In genomic region chr1:209937996-209938959, GRCh38 we compare ENCODE assay signal across 8 cellular contexts. TPM values are rescaled to one million over a fixed set of nuclear protein-coding genes. Genes with fewer than 3 reads are reported as not detected.
DNase-seq lines count a peak whose midpoint lies in the region; ATAC-seq and TF ChIP-seq lines count a peak whose summit lies in the region.

TSS of gene SYT14 (plus strand) at chr1:209938217. CDS start at chr1:209938265, 48 bp downstream.

- no peaks in the 10 kb centered on the region for H3K9me3 Mint-ChIP-seq in activated CD4-positive, alpha-beta memory T cell treated with anti-CD3 and anti-CD28 coated beads, Interleukin-2, amount 10 ng/mL, durations not matched to agents 7 days and 5 days

- TF ChIP-seq POLR2A in prostate gland (IDR thresholded peaks at IDR 0.05), result no peak

- H3K4me3 Mint-ChIP-seq in activated CD4-positive, alpha-beta memory T cell treated with anti-CD3 and anti-CD28 coated beads, Interleukin-2, amount 10 ng/mL, durations not matched to agents 7 days and 5 days, result peak within 1 kb of the TSS; percentile 39

- H3K4me1 ChIP-seq in mucosa of descending colon (ENCODE audit: low read depth) (peaks cover 4% of the 10 kb centered on the region), prostate gland (replicated peaks) (no peaks in the 10 kb centered on the region)

- H3K27ac ChIP-seq in skin epidermis (peak within 1 kb of the TSS in 1 of 21 experiments; percentile 15), prostate gland (no peak within 1 kb of the TSS)

- peaks cover 10% of the 10 kb centered on the region for H3K4me1 Mint-ChIP-seq in activated CD4-positive, alpha-beta memory T cell treated with anti-CD3 and anti-CD28 coated beads, Interleukin-2, amount 10 ng/mL, durations not matched to agents 7 days and 5 days

- peaks cover 43% of the 10 kb centered on the region for H3K27me3 Mint-ChIP-seq in activated CD4-positive, alpha-beta memory T cell treated with anti-CD3 and anti-CD28 coated beads, Interleukin-2, amount 10 ng/mL, durations not matched to agents 7 days and 5 days

- POLR2A ChIA-PET in activated CD4-positive, alpha-beta memory T cell treated with anti-CD3 and anti-CD28 coated beads, Interleukin-2, amount 10 ng/mL, durations not matched to agents 7 days and 5 days (lab: Charles Lee), result no interaction called here

- H3K27me3 ChIP-seq in MG63, result peaks cover 49% of the 10 kb centered on the region
- H3K27me3 ChIP-seq in prostate gland (replicated peaks; ENCODE audit: insufficient read depth), result peaks cover 10% of the 10 kb centered on the region

- no peak within 1 kb of the TSS for H3K27ac Mint-ChIP-seq in activated CD4-positive, alpha-beta memory T cell treated with anti-CD3 and anti-CD28 coated beads, Interleukin-2, amount 10 ng/mL, durations not matched to agents 7 days and 5 days

- H3K36me3 ChIP-seq in MG63 (no peaks in the 10 kb centered on the region), mucosa of descending colon (ENCODE audit: low read depth) (no peaks in the 10 kb centered on the region), prostate gland (no peaks in the 10 kb centered on the region)

- 3% methylated on average over 32 of the region's 98 CpGs for WGBS in prostate gland

- CTCF ChIA-PET in activated CD4-positive, alpha-beta memory T cell treated with anti-CD3 and anti-CD28 coated beads, Interleukin-2, amount 10 ng/mL, durations not matched to agents 7 days and 5 days (lab: Charles Lee), result no interaction called here

- H3K9me3 ChIP-seq in MG63 (no peaks in the 10 kb centered on the region), mucosa of descending colon (no peaks in the 10 kb centered on the region), prostate gland (no peaks in the 10 kb centered on the region)

- no peak for TF ChIP-seq CTCF in mucosa of descending colon (IDR thresholded peaks at IDR 0.05)
- TF ChIP-seq CTCF in prostate gland (IDR thresholded peaks at IDR 0.05), result no peak

- DNase-seq in GM03348 (ENCODE audit: low spot score) (peak; percentile 85), MG63 (peak; percentile 43), globus pallidus (ENCODE audit: low spot score) (peak; percentile 46), mucosa of descending colon (no peak), prostate gland (ENCODE audit: low spot score) (no peak)
- DNase-seq in activated CD4-positive, alpha-beta memory T cell treated with anti-CD3 and anti-CD28 coated beads, Interleukin-2, amount 10 ng/mL, durations not matched to agents 7 days and 5 days, result no peak

- no peak for ATAC-seq in mucosa of descending colon
- no peak for ATAC-seq in GM21737 (IDR thresholded peaks at IDR 0.05; ENCODE audit: unreplicated experiment)

- H3K36me3 Mint-ChIP-seq in activated CD4-positive, alpha-beta memory T cell treated with anti-CD3 and anti-CD28 coated beads, Interleukin-2, amount 10 ng/mL, durations not matched to agents 7 days and 5 days (ENCODE audit: low read depth), result no peaks in the 10 kb centered on the region

- H3K4me3 ChIP-seq in MG63, result peak within 1 kb of the TSS; percentile 37
- H3K4me3 ChIP-seq in skin epidermis, result peak within 1 kb of the TSS in 5 of 7 experiments; percentile 1 to 51 (median 31)
- no peak within 1 kb of the TSS for H3K4me3 ChIP-seq in mucosa of descending colon
- H3K4me3 ChIP-seq in prostate gland, result peak within 1 kb of the TSS in 1 of 2 donors; percentile 32

- intact Hi-C loops in mucosa of descending colon (cut with DNase I, micrococcal nuclease), result no loop called here
- intact Hi-C loops in prostate gland (cut with DNase I), result no loop called here

RNA-seq across cellular contexts. Expression of gene SYT14, which starts in this region (rescaled TPM):
- 0.15 and 0.66 TPM in 2 replicates for total RNA-seq in MG63 (2014; rRNA removed; shearing (Covaris generic); ENCODE audit: low replicate concordance)
- not detected for total RNA-seq in activated CD4-positive, alpha-beta memory T cell treated with anti-CD3 and anti-CD28 coated beads, Interleukin-2, amount 10 ng/mL, durations not matched to agents 7 days and 5 days
- total RNA-seq in mucosa of descending colon (under 1 TPM in 1 of 3 donors, not detected in 2; 0.41 TPM), prostate gland (1 to 10 TPM in 1 of 2 donors, under 1 TPM in 1; 0.41 to 6.0 TPM)

Comparison
In these comparisons a context has a peak if more than half of its experiments do, and no peak if none do; other contexts are left out.
1. Peak in DNase-seq and H3K4me3 ChIP-seq in MG63; RNA of the gene not detected or under 1 TPM.
2. DNase-seq: peak in GM03348 (single experiment) and globus pallidus (single experiment); none in activated CD4-positive, alpha-beta memory T cell treated with anti-CD3 and anti-CD28 coated beads, Interleukin-2, amount 10 ng/mL, durations not matched to agents 7 days and 5 days (single experiment), mucosa of descending colon (0 of 3) and prostate gland (single experiment).